Comparison of ENCODE assay signal across 1 cellular context in genomic region chr12:1657616-1658167, GRCh38.
TF ChIP-seq lines count a peak whose summit lies in the region.

No MANE protein-coding gene starts in this region.

TF ChIP-seq in HepG2, 621 proteins besides CTCF, POLR2A, EP300 and RAD21:
- TF ChIP-seq ZFP1 (CRISPR knock-in tag; IDR thresholded peaks at IDR 0.05) (no peak), SKIL (CRISPR knock-in tag; IDR thresholded peaks at IDR 0.05; ENCODE audit: borderline replicate concordance) (no peak), ARHGAP35 (CRISPR knock-in tag; IDR thresholded peaks at IDR 0.05; ENCODE audit: borderline replicate concordance) (no peak), MTA1 (CRISPR knock-in tag; IDR thresholded peaks at IDR 0.05; ENCODE audit: borderline replicate concordance) (no peak), ZNF24 (IDR thresholded peaks at IDR 0.05) (no peak), CBX1 (IDR thresholded peaks at IDR 0.05; ENCODE audit: low read depth) (no peak), ZNF782 (CRISPR knock-in tag; IDR thresholded peaks at IDR 0.05; ENCODE audit: borderline replicate concordance) (no peak), ZBTB33 (CRISPR knock-in tag; IDR thresholded peaks at IDR 0.05) (no peak), PHB2 (IDR thresholded peaks at IDR 0.05; ENCODE audit: partially characterized antibody) (no peak), HIVEP1 (CRISPR knock-in tag; IDR thresholded peaks at IDR 0.05) (no peak), CENPT (CRISPR knock-in tag; IDR thresholded peaks at IDR 0.05; ENCODE audit: low read depth) (no peak)
